8 cellular contexts compared by ENCODE assay signal in genomic region chr11:5809122-5809519, GRCh38. TPM values are rescaled to one million over a fixed set of nuclear protein-coding genes. Genes with fewer than 3 reads are reported as not detected.
DNase-seq lines count a peak whose midpoint lies in the region; ATAC-seq and TF ChIP-seq lines count a peak whose summit lies in the region.

No MANE protein-coding gene starts in this region.

- ATAC-seq in T-cell (replicated peaks in 1 of 4), result peak in 3 of 4 experiments; percentile 17 to 60 (median 35)
- no peak for ATAC-seq in stimulated activated memory B cell treated with anti-CD40 and anti-IgM and Interleukin-4, amounts not matched to agents 10 μg/mL and 1 μg/mL and 100 μg/mL, for 72 hours

- TF ChIP-seq CTCF in HFFc6 (IDR thresholded peaks at IDR 0.05) (no peak), glutamatergic neuron (IDR thresholded peaks at IDR 0.05; ENCODE audit: partially characterized antibody, unreplicated experiment) (no peak)

- no peak overlapping the region; the same call in 1 of the 2 replicates for H3K27ac Mint-ChIP-seq in HFFc6
- peak overlapping the region in 1 of 2 donors; percentile 25 for H3K27ac Mint-ChIP-seq in T-cell
- peak overlapping the region; percentile 35 for H3K27ac Mint-ChIP-seq in glutamatergic neuron (ENCODE audit: unreplicated experiment)
- peak overlapping the region; percentile 32 for H3K27ac Mint-ChIP-seq in stimulated activated memory B cell treated with anti-CD40 and anti-IgM and Interleukin-4, amounts not matched to agents 10 μg/mL and 1 μg/mL and 100 μg/mL, for 72 hours

- H3K4me3 ChIP-seq in GM08714 (ENCODE audit: low read length), result peak overlapping the region; percentile 56; the same call in 1 of the 2 replicates

- no peaks in the 10 kb centered on the region for H3K36me3 Mint-ChIP-seq in HFFc6 (ENCODE audit: low read depth)
- H3K36me3 Mint-ChIP-seq in T-cell, result no peaks in the 10 kb centered on the region
- no peaks in the 10 kb centered on the region for H3K36me3 Mint-ChIP-seq in glutamatergic neuron (ENCODE audit: unreplicated experiment)
- no peaks in the 10 kb centered on the region for H3K36me3 Mint-ChIP-seq in stimulated activated memory B cell treated with anti-CD40 and anti-IgM and Interleukin-4, amounts not matched to agents 10 μg/mL and 1 μg/mL and 100 μg/mL, for 72 hours

- peaks cover 20% of the 10 kb centered on the region for H3K27me3 Mint-ChIP-seq in HFFc6 (ENCODE audit: insufficient read depth)
- peaks cover 18 to 26% of the 10 kb centered on the region in 2 donors for H3K27me3 Mint-ChIP-seq in T-cell
- no peaks in the 10 kb centered on the region for H3K27me3 Mint-ChIP-seq in glutamatergic neuron (ENCODE audit: unreplicated experiment)
- peaks cover 10% of the 10 kb centered on the region for H3K27me3 Mint-ChIP-seq in stimulated activated memory B cell treated with anti-CD40 and anti-IgM and Interleukin-4, amounts not matched to agents 10 μg/mL and 1 μg/mL and 100 μg/mL, for 72 hours

- peak overlapping the region; percentile 91 for H3K4me3 Mint-ChIP-seq in HFFc6
- peak overlapping the region; percentile 85 to 87 (median 86) for H3K4me3 Mint-ChIP-seq in T-cell
- H3K4me3 Mint-ChIP-seq in glutamatergic neuron (ENCODE audit: unreplicated experiment), result peak overlapping the region; percentile 76
- H3K4me3 Mint-ChIP-seq in stimulated activated memory B cell treated with anti-CD40 and anti-IgM and Interleukin-4, amounts not matched to agents 10 μg/mL and 1 μg/mL and 100 μg/mL, for 72 hours, result peak overlapping the region; percentile 80

- peaks cover 16% of the 10 kb centered on the region for H3K4me1 Mint-ChIP-seq in HFFc6 (ENCODE audit: low read depth)
- H3K4me1 Mint-ChIP-seq in T-cell, result peaks cover 9 to 11% (median 11%) of the 10 kb centered on the region in 3 donors
- H3K4me1 Mint-ChIP-seq in glutamatergic neuron (ENCODE audit: low read depth, unreplicated experiment), result no peaks in the 10 kb centered on the region
- peaks cover 16% of the 10 kb centered on the region for H3K4me1 Mint-ChIP-seq in stimulated activated memory B cell treated with anti-CD40 and anti-IgM and Interleukin-4, amounts not matched to agents 10 μg/mL and 1 μg/mL and 100 μg/mL, for 72 hours

- CTCF ChIA-PET in T-cell (lab: Charles Lee), result interaction anchor here (0.6 to 1.7 kb wide), 9 partner anchors 8 to 1173 kb away, joined by 3 to 9 read pairs (median 4); partner anchors contain the start of gene TRIM5 (in 1 of the 2)

- POLR2A ChIA-PET in T-cell (lab: Charles Lee), result no interaction called here

- no peak for DNase-seq in HFFc6
- DNase-seq in T-cell, result peak in 1 of 34 experiments; percentile 7
- DNase-seq in glutamatergic neuron, result no peak
- no peak for DNase-seq in stimulated activated CD4-positive, alpha-beta T cell treated with anti-CD3 and anti-CD28 coated beads, Interleukin-15, amount 100 ng/mL, for 24 hours
- no peak for DNase-seq in activated gamma-delta T cell (lab: John Stamatoyannopoulos, UW)
- DNase-seq in DMS153 treated with DMSO at 0.1 percent for 48 hours (lab: John Stamatoyannopoulos, UW; ENCODE audit: unreplicated experiment), result no peak

- no peaks in the 10 kb centered on the region; the same call in 1 of the 2 replicates for H3K9me3 Mint-ChIP-seq in HFFc6
- H3K9me3 Mint-ChIP-seq in T-cell, result peaks cover 2 to 4% (median 3%) of the 10 kb centered on the region in 3 donors
- no peaks in the 10 kb centered on the region for H3K9me3 Mint-ChIP-seq in glutamatergic neuron (ENCODE audit: unreplicated experiment)
- peaks cover 4% of the 10 kb centered on the region for H3K9me3 Mint-ChIP-seq in stimulated activated memory B cell treated with anti-CD40 and anti-IgM and Interleukin-4, amounts not matched to agents 10 μg/mL and 1 μg/mL and 100 μg/mL, for 72 hours

RNA-seq across cellular contexts. Expression of gene OR52N2, which starts 0.4 kb away (rescaled TPM):
- total RNA-seq in HFFc6 (2021; fragmentation: NEBNext Ultra II Directional; extraction: Animal tissue kit (Norgen Biotek cat#: 25700)), result not detected
- not detected for total RNA-seq in T-cell
- total RNA-seq in glutamatergic neuron (ENCODE audit: unreplicated experiment), result not detected

RNA-seq across cellular contexts. Expression of gene OR52N1, which starts 18.1 kb away (rescaled TPM):
- total RNA-seq in HFFc6 (2021; fragmentation: NEBNext Ultra II Directional; extraction: Animal tissue kit (Norgen Biotek cat#: 25700)), result not detected
- total RNA-seq in T-cell, result not detected
- total RNA-seq in glutamatergic neuron (ENCODE audit: unreplicated experiment), result not detected

RNA-seq across cellular contexts. Expression of gene OR52N5, which starts 26.0 kb away (rescaled TPM):
- total RNA-seq in HFFc6 (2021; fragmentation: NEBNext Ultra II Directional; extraction: Animal tissue kit (Norgen Biotek cat#: 25700)), result not detected
- total RNA-seq in T-cell, result not detected
- total RNA-seq in glutamatergic neuron (ENCODE audit: unreplicated experiment), result not detected

RNA-seq across cellular contexts. Expression of gene OR52E6, which starts 32.6 kb away (rescaled TPM):
- not detected for total RNA-seq in HFFc6 (2021; fragmentation: NEBNext Ultra II Directional; extraction: Animal tissue kit (Norgen Biotek cat#: 25700))
- total RNA-seq in T-cell (not detected), glutamatergic neuron (ENCODE audit: unreplicated experiment) (not detected)

RNA-seq across cellular contexts. Expression of gene OR52E8, which starts 48.4 kb away (rescaled TPM):
- total RNA-seq in HFFc6 (2021; fragmentation: NEBNext Ultra II Directional; extraction: Animal tissue kit (Norgen Biotek cat#: 25700)), result not detected
- total RNA-seq in T-cell (not detected), glutamatergic neuron (ENCODE audit: unreplicated experiment) (not detected)
